Comparison of ENCODE assay signal across 19 cellular contexts in genomic region chr15:75164625-75165024, GRCh38. TPM values are rescaled to one million over a fixed set of nuclear protein-coding genes. Genes with fewer than 3 reads are reported as not detected.
DNase-seq lines count a peak whose midpoint lies in the region; ATAC-seq, FAIRE-seq and TF ChIP-seq lines count a peak whose summit lies in the region.
"Had no signal": no experiment of that assay in that cellular context is flagged by ENCODE, and none has a peak within 500 bp of the region (broad histone marks: within the 10 kb centered on the region; RNA-seq: fewer than 3 reads in every experiment).

No MANE protein-coding gene starts in this region.

- POLR2A ChIA-PET in WTC11 (lab: Charles Lee): no interaction called here
- POLR2A ChIA-PET in activated CD4-positive, alpha-beta T cell treated with anti-CD3 and anti-CD28 coated beads for 36 hours (lab: Charles Lee): no interaction called here

- CTCF ChIA-PET in WTC11 (lab: Charles Lee): no interaction called here
- CTCF ChIA-PET in activated CD4-positive, alpha-beta T cell treated with anti-CD3 and anti-CD28 coated beads for 36 hours (lab: Charles Lee): no interaction called here

- peaks cover 19% of the 10 kb centered on the region for H3K36me3 Mint-ChIP-seq in WTC11
- H3K36me3 Mint-ChIP-seq in activated CD4-positive, alpha-beta T cell treated with anti-CD3 and anti-CD28 coated beads for 36 hours (ENCODE audit: low read depth): no peaks in the 10 kb centered on the region

- no peak for FAIRE-seq in D721Med (lab: Jason Lieb, UNC)
- FAIRE-seq: A204.1 had no signal

- H3K27me3 Mint-ChIP-seq in WTC11 (ENCODE audit: low read depth): peaks cover 5% of the 10 kb centered on the region; the same call in 1 of the 2 replicates
- no peaks in the 10 kb centered on the region for H3K27me3 Mint-ChIP-seq in activated CD4-positive, alpha-beta T cell treated with anti-CD3 and anti-CD28 coated beads for 36 hours

- H3K4me1 Mint-ChIP-seq in WTC11: peaks cover 8% of the 10 kb centered on the region
- peaks cover 10% of the 10 kb centered on the region for H3K4me1 Mint-ChIP-seq in activated CD4-positive, alpha-beta T cell treated with anti-CD3 and anti-CD28 coated beads for 36 hours

- ATAC-seq in WTC11: peak; percentile 51; the same call in 1 of the 2 replicates
- no peak for ATAC-seq in activated CD4-positive, alpha-beta T cell treated with anti-CD3 and anti-CD28 coated beads for 36 hours
- ATAC-seq: PC-3 had no signal

- H3K27ac Mint-ChIP-seq in WTC11: no peak overlapping the region
- no peak overlapping the region for H3K27ac Mint-ChIP-seq in activated CD4-positive, alpha-beta T cell treated with anti-CD3 and anti-CD28 coated beads for 36 hours

- DNase-seq in SIG-M5 treated with dmso at 0.1 percent for 504 hours (lab: John Stamatoyannopoulos, UW; ENCODE audit: unreplicated experiment) (peak; percentile 24), SIG-M5 (lab: John Stamatoyannopoulos, UW) (no peak), NOMO-1 treated with dmso at 0.1 percent for 144 hours (lab: John Stamatoyannopoulos, UW; ENCODE audit: unreplicated experiment) (peak; percentile 23), WTC11 (ENCODE audit: low spot score) (no peak), D721Med (ENCODE audit: insufficient read length, low spot score) (no peak)
- DNase-seq in NK-92 treated with Interleukin-12 subunit alpha and Interleukin-12 subunit beta, amount 100 ng/mL, for 24 hours (lab: John Stamatoyannopoulos, UW): no peak
- DNase-seq in activated CD4-positive, alpha-beta T cell treated with anti-CD3 and anti-CD28 coated beads, Interleukin-2, amount 50 U/mL, for 4 hours: no peak
- no peak for DNase-seq in activated CD4-positive, alpha-beta T cell treated with anti-CD3 and anti-CD28 coated beads for 36 hours
- DNase-seq: DND-41, GDM1, Karpas-422, MM.1S, NCI-H1436, NCI-H2081 treated with DMSO at 0.1 percent for 48 hours, NCI-H226, NCI-H774, T-helper 1 cell had no signal

- H3K4me3 Mint-ChIP-seq in WTC11: no peak overlapping the region
- H3K4me3 Mint-ChIP-seq in activated CD4-positive, alpha-beta T cell treated with anti-CD3 and anti-CD28 coated beads for 36 hours: no peak overlapping the region

- TF ChIP-seq CTCF in WTC11 (IDR thresholded peaks at IDR 0.05): no peak
- TF ChIP-seq CTCF in D721Med (IDR thresholded peaks at IDR 0.05; ENCODE audit: insufficient read depth, missing control alignments): no peak

- intact Hi-C loops in activated CD4-positive, alpha-beta T cell treated with anti-CD3 and anti-CD28 coated beads for 36 hours (cut with DNase I, micrococcal nuclease): loop anchor here in 1 of 2 experiments (5.0 kb wide), 1 partner anchor 37 kb away; no protein-coding TSS in a partner anchor

- peaks cover 38% of the 10 kb centered on the region for H3K9me3 Mint-ChIP-seq in WTC11
- no peaks in the 10 kb centered on the region for H3K9me3 Mint-ChIP-seq in activated CD4-positive, alpha-beta T cell treated with anti-CD3 and anti-CD28 coated beads for 36 hours (ENCODE audit: low read depth)

TF ChIP-seq in WTC11, 78 proteins besides CTCF, POLR2A, EP300 and RAD21:
- no peak for TF ChIP-seq ELF4 (CRISPR knock-in tag; IDR thresholded peaks at IDR 0.05; ENCODE audit: low read depth)
- no peak for TF ChIP-seq CDX4 (CRISPR knock-in tag; IDR thresholded peaks at IDR 0.05; ENCODE audit: borderline replicate concordance)
- TF ChIP-seq MXD4 (CRISPR knock-in tag; IDR thresholded peaks at IDR 0.05; ENCODE audit: borderline replicate concordance): no peak
- TF ChIP-seq, protein P1, sequence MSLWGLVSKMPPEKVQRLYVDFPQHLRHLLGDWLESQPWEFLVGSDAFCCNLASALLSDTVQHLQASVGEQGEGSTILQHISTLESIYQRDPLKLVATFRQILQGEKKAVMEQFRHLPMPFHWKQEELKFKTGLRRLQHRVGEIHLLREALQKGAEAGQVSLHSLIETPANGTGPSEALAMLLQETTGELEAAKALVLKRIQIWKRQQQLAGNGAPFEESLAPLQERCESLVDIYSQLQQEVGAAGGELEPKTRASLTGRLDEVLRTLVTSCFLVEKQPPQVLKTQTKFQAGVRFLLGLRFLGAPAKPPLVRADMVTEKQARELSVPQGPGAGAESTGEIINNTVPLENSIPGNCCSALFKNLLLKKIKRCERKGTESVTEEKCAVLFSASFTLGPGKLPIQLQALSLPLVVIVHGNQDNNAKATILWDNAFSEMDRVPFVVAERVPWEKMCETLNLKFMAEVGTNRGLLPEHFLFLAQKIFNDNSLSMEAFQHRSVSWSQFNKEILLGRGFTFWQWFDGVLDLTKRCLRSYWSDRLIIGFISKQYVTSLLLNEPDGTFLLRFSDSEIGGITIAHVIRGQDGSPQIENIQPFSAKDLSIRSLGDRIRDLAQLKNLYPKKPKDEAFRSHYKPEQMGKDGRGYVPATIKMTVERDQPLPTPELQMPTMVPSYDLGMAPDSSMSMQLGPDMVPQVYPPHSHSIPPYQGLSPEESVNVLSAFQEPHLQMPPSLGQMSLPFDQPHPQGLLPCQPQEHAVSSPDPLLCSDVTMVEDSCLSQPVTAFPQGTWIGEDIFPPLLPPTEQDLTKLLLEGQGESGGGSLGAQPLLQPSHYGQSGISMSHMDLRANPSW (CRISPR knock-in tag; conservative IDR thresholded peaks at IDR 0.05; ENCODE audit: low read depth): no peak
- TF ChIP-seq, protein P2, sequence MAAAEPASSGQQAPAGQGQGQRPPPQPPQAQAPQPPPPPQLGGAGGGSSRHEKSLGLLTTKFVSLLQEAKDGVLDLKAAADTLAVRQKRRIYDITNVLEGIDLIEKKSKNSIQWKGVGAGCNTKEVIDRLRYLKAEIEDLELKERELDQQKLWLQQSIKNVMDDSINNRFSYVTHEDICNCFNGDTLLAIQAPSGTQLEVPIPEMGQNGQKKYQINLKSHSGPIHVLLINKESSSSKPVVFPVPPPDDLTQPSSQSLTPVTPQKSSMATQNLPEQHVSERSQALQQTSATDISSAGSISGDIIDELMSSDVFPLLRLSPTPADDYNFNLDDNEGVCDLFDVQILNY (CRISPR knock-in tag; IDR thresholded peaks at IDR 0.05): no peak
- no peak for TF ChIP-seq EMX1 (CRISPR knock-in tag; IDR thresholded peaks at IDR 0.05)
- no peak for TF ChIP-seq MLX (CRISPR knock-in tag; IDR thresholded peaks at IDR 0.05)
- TF ChIP-seq ZNF423 (CRISPR knock-in tag; IDR thresholded peaks at IDR 0.05): no peak

RNA-seq across cellular contexts. Expression of gene C15orf39, which starts 37.1 kb away (rescaled TPM):
- 39.9 to 52.8 TPM (median 41.6 TPM) in 3 replicates for total RNA-seq in WTC11 (2021)
- 10 to 100 TPM; 18.6 to 25.1 TPM for total RNA-seq in activated CD4-positive, alpha-beta T cell treated with anti-CD3 and anti-CD28 coated beads for 36 hours

Comparison
In these comparisons a context has a peak if more than half of its experiments do, and no peak if none do; other contexts are left out.
1. DNase-seq: peak in SIG-M5 treated with dmso at 0.1 percent for 504 hours (single experiment) and NOMO-1 treated with dmso at 0.1 percent for 144 hours (single experiment); none in SIG-M5 (single experiment), WTC11 (single experiment), D721Med (single experiment), NK-92 treated with Interleukin-12 subunit alpha and Interleukin-12 subunit beta, amount 100 ng/mL, for 24 hours (single experiment), activated CD4-positive, alpha-beta T cell treated with anti-CD3 and anti-CD28 coated beads, Interleukin-2, amount 50 U/mL, for 4 hours (0 of 2) and activated CD4-positive, alpha-beta T cell treated with anti-CD3 and anti-CD28 coated beads for 36 hours (single experiment).